In genomic region chr3:102063572-102063971, GRCh38 we compare ENCODE assay signal across 30 cellular contexts.
"Had no signal": no experiment of that assay in that cellular context is flagged by ENCODE, and none has a peak within 500 bp of the region (broad histone marks: within the 10 kb centered on the region; RNA-seq: fewer than 3 reads in every experiment).

No MANE protein-coding gene starts in this region.

- H3K27me3 Mint-ChIP-seq: activated CD4-positive, alpha-beta T cell treated with anti-CD3 and anti-CD28 coated beads for 36 hours; activated CD4-positive, alpha-beta T cell treated with anti-CD3 and anti-CD28 coated beads, Interleukin-2, amount 10 ng/mL, durations not matched to agents 7 days and 5 days; activated naive CD8-positive, alpha-beta T cell treated with anti-CD3 and anti-CD28 coated beads for 36 hours; activated T-cell treated with anti-CD3 and anti-CD28 coated beads, Interleukin-2, amount 50 U/mL, for 24 hours had no signal

- H3K27ac Mint-ChIP-seq: activated CD4-positive, alpha-beta T cell treated with anti-CD3 and anti-CD28 coated beads for 36 hours; activated CD4-positive, alpha-beta T cell treated with anti-CD3 and anti-CD28 coated beads, Interleukin-2, amount 10 ng/mL, durations not matched to agents 7 days and 5 days; activated CD8-positive, alpha-beta T cell treated with anti-CD3 and anti-CD28 coated beads, Interleukin-2, amount 10 ng/mL, durations not matched to agents 7 days and 5 days; activated naive CD8-positive, alpha-beta T cell treated with anti-CD3 and anti-CD28 coated beads for 36 hours; activated T-cell treated with anti-CD3 and anti-CD28 coated beads, Interleukin-2, amount 50 U/mL, for 24 hours; activated T-helper 1 cell treated with anti-CD3 and anti-CD28 coated beads, Interleukin-12 subunit alpha, Interleukin-12 subunit beta, Interleukin-2, Interleukin-4 antibody, amounts not matched to agents 30 ng/mL and 10 ng/mL and 1 ng/mL, durations not matched to agents 14 hours and 24 hours and 36 hours; T-helper 2 cell treated with Interferon-gamma antibody and Interleukin-4, amounts not matched to agents 5 μg/mL and 100 μg/mL, for 36 hours; WTC11 had no signal

- H3K4me1 Mint-ChIP-seq: WTC11 had no signal

- DNase-seq: activated CD4-positive, alpha-beta T cell treated with anti-CD3 and anti-CD28 coated beads for 36 hours; activated CD4-positive, alpha-beta T cell treated with anti-CD3 and anti-CD28 coated beads, Interleukin-2, amount 10 ng/mL, durations not matched to agents 7 days and 5 days; activated CD4-positive, alpha-beta T cell treated with anti-CD3 and anti-CD28 coated beads, Interleukin-2, amount 50 U/mL, for 48 hours; activated CD8-positive, alpha-beta T cell treated with anti-CD3 and anti-CD28 coated beads, Interleukin-2, amount 10 ng/mL, durations not matched to agents 7 days and 5 days; activated gamma-delta T cell treated with Interleukin-2 at 50 U/mL for 16 hours; activated naive CD4-positive, alpha-beta T cell treated with anti-CD3 and anti-CD28 coated beads, Interleukin-2, amount 50 U/mL, for 16 hours; activated naive CD8-positive, alpha-beta T cell treated with anti-CD3 and anti-CD28 coated beads for 36 hours; activated T-cell treated with anti-CD3 and anti-CD28 coated beads, Interleukin-2, amount 50 U/mL, for 24 hours; amniotic stem cell; Kasumi-1; KBM-7; MG63; NCI-H1048; NCI-H1105 treated with DMSO at 0.1 percent for 48 hours; NCI-H1436 treated with DMSO at 0.1 percent for 48 hours; NCI-H1694 treated with DMSO at 0.1 percent for 48 hours; NCI-H2029; NCI-H345; NCI-H524 treated with DMSO at 0.1 percent for 48 hours; SHP77; SJCRH30 had no signal

- H3K9me3 Mint-ChIP-seq: activated T-cell treated with anti-CD3 and anti-CD28 coated beads, Interleukin-2, amount 50 U/mL, for 24 hours; activated T-helper 1 cell treated with anti-CD3 and anti-CD28 coated beads, Interleukin-12 subunit alpha, Interleukin-12 subunit beta, Interleukin-2, Interleukin-4 antibody, amounts not matched to agents 30 ng/mL and 10 ng/mL and 1 ng/mL, durations not matched to agents 14 hours and 24 hours and 36 hours; T-helper 2 cell treated with Interferon-gamma antibody and Interleukin-4, amounts not matched to agents 5 μg/mL and 100 μg/mL, for 36 hours; WTC11 had no signal

- H3K9me3 ChIP-seq: ascending aorta, MG63, SJCRH30 had no signal

- H3K4me3 ChIP-seq: ascending aorta, cardiac muscle cell, MG63, SJCRH30, SK-N-MC had no signal

- H3K36me3 ChIP-seq: ascending aorta, cardiac muscle cell, MG63, SJCRH30 had no signal

- H3K4me3 Mint-ChIP-seq: activated CD4-positive, alpha-beta T cell treated with anti-CD3 and anti-CD28 coated beads for 36 hours; activated CD4-positive, alpha-beta T cell treated with anti-CD3 and anti-CD28 coated beads, Interleukin-2, amount 10 ng/mL, durations not matched to agents 7 days and 5 days; activated CD8-positive, alpha-beta T cell treated with anti-CD3 and anti-CD28 coated beads, Interleukin-2, amount 10 ng/mL, durations not matched to agents 7 days and 5 days; activated naive CD8-positive, alpha-beta T cell treated with anti-CD3 and anti-CD28 coated beads for 36 hours; activated T-cell treated with anti-CD3 and anti-CD28 coated beads, Interleukin-2, amount 50 U/mL, for 24 hours; activated T-helper 1 cell treated with anti-CD3 and anti-CD28 coated beads, Interleukin-12 subunit alpha, Interleukin-12 subunit beta, Interleukin-2, Interleukin-4 antibody, amounts not matched to agents 30 ng/mL and 10 ng/mL and 1 ng/mL, durations not matched to agents 14 hours and 24 hours and 36 hours; T-helper 2 cell treated with Interferon-gamma antibody and Interleukin-4, amounts not matched to agents 5 μg/mL and 100 μg/mL, for 36 hours; WTC11 had no signal

- H3K27me3 ChIP-seq: ascending aorta, cardiac muscle cell, MG63, SJCRH30 had no signal

- FAIRE-seq: TTC549 had no signal

- H3K27ac ChIP-seq: ascending aorta, cardiac muscle cell, SJCRH30, SK-N-MC had no signal

- H3K36me3 Mint-ChIP-seq: WTC11 had no signal

- ATAC-seq: activated CD4-positive, alpha-beta T cell treated with anti-CD3 and anti-CD28 coated beads for 36 hours; activated CD4-positive, CD25-positive, alpha-beta regulatory T cell treated with anti-CD3 and anti-CD28 coated beads, Interleukin-2, amount 50 U/mL, for 24 hours; activated CD8-positive, alpha-beta T cell treated with anti-CD3 and anti-CD28 coated beads, Interleukin-2, amount 10 ng/mL, durations not matched to agents 7 days and 5 days; Panc1; WTC11 had no signal
